21 cellular contexts compared by ENCODE assay signal in genomic region chr12:49943663-49943945, GRCh38. TPM values are rescaled to one million over a fixed set of nuclear protein-coding genes. Genes with fewer than 3 reads are reported as not detected.
DNase-seq lines count a peak whose midpoint lies in the region; ATAC-seq and TF ChIP-seq lines count a peak whose summit lies in the region.
"Had no signal": no experiment of that assay in that cellular context is flagged by ENCODE, and none has a peak within 500 bp of the region (broad histone marks: within the 10 kb centered on the region; RNA-seq: fewer than 3 reads in every experiment).

No MANE protein-coding gene starts in this region.

- 85 to 91% methylated on average over 1 of the region's 1 CpG for WGBS in esophagus, 2 donors

- H3K4me3 Mint-ChIP-seq in CD4-positive, CD25-positive, alpha-beta regulatory T cell, result peak overlapping the region in 3 of 4 donors; percentile 75 to 96 (median 80)
- no peak overlapping the region for H3K4me3 Mint-ChIP-seq in stimulated activated effector memory CD8-positive, alpha-beta T cell treated with anti-CD3 and anti-CD28 coated beads, Interleukin-12 subunit alpha, Interleukin-12 subunit beta, amount 100 ng/mL, for 72 hours
- H3K4me3 Mint-ChIP-seq: HFFc6 had no signal

- H3K79me2 ChIP-seq in PC-9 (ENCODE audit: low read depth), result no peaks in the 10 kb centered on the region
- no peaks in the 10 kb centered on the region for H3K79me2 ChIP-seq in OCI-LY7 (ENCODE audit: insufficient read depth, low read depth, low read length)

- H3K27me3 Mint-ChIP-seq in CD4-positive, CD25-positive, alpha-beta regulatory T cell, result no peaks in the 10 kb centered on the region

- H3K36me3 Mint-ChIP-seq in CD4-positive, CD25-positive, alpha-beta regulatory T cell, result peaks cover 4% of the 10 kb centered on the region
- no peaks in the 10 kb centered on the region for H3K36me3 Mint-ChIP-seq in stimulated activated effector memory CD8-positive, alpha-beta T cell treated with anti-CD3 and anti-CD28 coated beads, Interleukin-12 subunit alpha, Interleukin-12 subunit beta, amount 100 ng/mL, for 72 hours

- peaks cover 12 to 65% (median 36%) of the 10 kb centered on the region in 4 donors for H3K4me1 Mint-ChIP-seq in CD4-positive, CD25-positive, alpha-beta regulatory T cell
- peaks cover 30% of the 10 kb centered on the region for H3K4me1 Mint-ChIP-seq in stimulated activated effector memory CD8-positive, alpha-beta T cell treated with anti-CD3 and anti-CD28 coated beads, Interleukin-12 subunit alpha, Interleukin-12 subunit beta, amount 100 ng/mL, for 72 hours

- BruUV-seq in PC-9 (replicated peaks; lab: Mats Ljungman, UMichigan) (no TSS peak), OCI-LY7 (replicated peaks; lab: Mats Ljungman, UMichigan) (no TSS peak)

- no peak for ATAC-seq in CD4-positive, CD25-positive, alpha-beta regulatory T cell (ENCODE audit: low read depth in 2 of 2)
- ATAC-seq in stimulated activated effector memory CD8-positive, alpha-beta T cell treated with anti-CD3 and anti-CD28 coated beads, Interleukin-12 subunit alpha, Interleukin-12 subunit beta, amount 100 ng/mL, for 72 hours, result no peak
- ATAC-seq in GM19324 (IDR thresholded peaks at IDR 0.05; ENCODE audit: low FRiP score, unreplicated experiment), result no peak
- ATAC-seq: A549 had no signal

- H3K9me3 Mint-ChIP-seq in CD4-positive, CD25-positive, alpha-beta regulatory T cell, result no peaks in the 10 kb centered on the region
- no peaks in the 10 kb centered on the region for H3K9me3 Mint-ChIP-seq in stimulated activated effector memory CD8-positive, alpha-beta T cell treated with anti-CD3 and anti-CD28 coated beads, Interleukin-12 subunit alpha, Interleukin-12 subunit beta, amount 100 ng/mL, for 72 hours
- H3K9me3 Mint-ChIP-seq: HFFc6 had no signal

- peaks cover 17% of the 10 kb centered on the region; the same call in 1 of the 2 replicates for H3F3A ChIP-seq in PC-9 (ENCODE audit: insufficient read depth, low read depth)

- H3K27ac Mint-ChIP-seq in CD4-positive, CD25-positive, alpha-beta regulatory T cell, result peak overlapping the region; percentile 97 to 100 (median 98)
- peak overlapping the region; percentile 34 for H3K27ac Mint-ChIP-seq in stimulated activated effector memory CD8-positive, alpha-beta T cell treated with anti-CD3 and anti-CD28 coated beads, Interleukin-12 subunit alpha, Interleukin-12 subunit beta, amount 100 ng/mL, for 72 hours
- H3K27ac Mint-ChIP-seq: HFFc6 had no signal

- no peaks in the 10 kb centered on the region for H3K36me3 ChIP-seq in CD4-positive, CD25-positive, alpha-beta regulatory T cell (ENCODE audit: control insufficient read depth, insufficient read depth, low read length)
- H3K36me3 ChIP-seq in PC-9 (ENCODE audit: low read depth), result no peaks in the 10 kb centered on the region
- H3K36me3 ChIP-seq in esophagus (ENCODE audit: control insufficient read depth in 2 of 2, insufficient read depth in 2 of 2, low read length in 1 of 2), result no peaks in the 10 kb centered on the region
- no peaks in the 10 kb centered on the region for H3K36me3 ChIP-seq in OCI-LY7 (ENCODE audit: insufficient read depth, low read length)
- H3K36me3 ChIP-seq: MG63, SJSA1 had no signal

- H3K4me2 ChIP-seq in PC-9, result peak overlapping the region; percentile 59; the same call in 1 of the 2 replicates
- H3K4me2 ChIP-seq in OCI-LY7 (ENCODE audit: low read length), result no peak overlapping the region
- H3K4me2 ChIP-seq: A549 had no signal

- H3K9me2 ChIP-seq in PC-9 (ENCODE audit: insufficient read depth), result no peaks in the 10 kb centered on the region
- H3K9me2 ChIP-seq in OCI-LY7 (ENCODE audit: insufficient read depth, low read length), result no peaks in the 10 kb centered on the region

- H3K27ac ChIP-seq in CD4-positive, CD25-positive, alpha-beta regulatory T cell (ENCODE audit: insufficient read depth, low read length, poor library complexity, severe bottlenecking), result peak overlapping the region; percentile 92
- H3K27ac ChIP-seq in PC-9 (no peak overlapping the region), esophagus (ENCODE audit: low read depth in 2 of 2, low read length in 1 of 2) (peak overlapping the region; percentile 85 to 87), OCI-LY7 (ENCODE audit: low read depth, low read length, poor library complexity, severe bottlenecking) (no peak overlapping the region)
- H3K27ac ChIP-seq: A549, SJSA1 had no signal

- H4K20me1 ChIP-seq in PC-9 (ENCODE audit: insufficient read depth) (no peaks in the 10 kb centered on the region), OCI-LY7 (ENCODE audit: insufficient read depth, low read length) (no peaks in the 10 kb centered on the region)

- TF ChIP-seq CTCF in PC-9 (conservative IDR thresholded peaks at IDR 0.05) (no peak), OCI-LY7 (conservative IDR thresholded peaks at IDR 0.05; ENCODE audit: low read length) (no peak)

- DNase-seq in CD4-positive, CD25-positive, alpha-beta regulatory T cell, result no peak
- DNase-seq in PC-9 (no peak), SKM-1 treated with dmso at 0.1 percent for 144 hours (lab: John Stamatoyannopoulos, UW; ENCODE audit: unreplicated experiment) (no peak), OCI-LY7 (ENCODE audit: low spot score) (no peak)
- no peak for DNase-seq in stimulated activated effector memory CD8-positive, alpha-beta T cell treated with anti-CD3 and anti-CD28 coated beads, Interleukin-12 subunit alpha, Interleukin-12 subunit beta, amount 100 ng/mL, for 72 hours (ENCODE audit: low spot score in 2 of 2)
- DNase-seq: DMS 273 treated with DMSO at 0.1 percent for 48 hours, DND-41, HFFc6, MG63, NCI-H1105, NCI-H2081 treated with DMSO at 0.1 percent for 48 hours, SW 1271 had no signal

- no peaks in the 10 kb centered on the region for H3K27me3 ChIP-seq in CD4-positive, CD25-positive, alpha-beta regulatory T cell (ENCODE audit: control insufficient read depth, insufficient read depth, low read length)
- no peaks in the 10 kb centered on the region for H3K27me3 ChIP-seq in PC-9 (ENCODE audit: insufficient read depth, low read depth)
- H3K27me3 ChIP-seq in esophagus (ENCODE audit: control insufficient read depth in 1 of 2, insufficient read depth in 2 of 2, low read length in 2 of 2), result no peaks in the 10 kb centered on the region
- H3K27me3 ChIP-seq: MG63, SJSA1 had no signal

- peaks cover 53% of the 10 kb centered on the region for H3K4me1 ChIP-seq in CD4-positive, CD25-positive, alpha-beta regulatory T cell (ENCODE audit: control insufficient read depth, insufficient read depth, low read length, poor library complexity, severe bottlenecking)
- H3K4me1 ChIP-seq in PC-9 (replicated peaks; ENCODE audit: insufficient read depth) (peaks cover 29% of the 10 kb centered on the region), esophagus (ENCODE audit: control insufficient read depth in 2 of 2, insufficient read depth in 2 of 2, low read length in 1 of 2) (peaks cover 3 to 28% of the 10 kb centered on the region in 2 donors), OCI-LY7 (ENCODE audit: insufficient read depth, low read length, poor library complexity, severe bottlenecking) (peaks cover 20% of the 10 kb centered on the region)
- H3K4me1 ChIP-seq: SJSA1 had no signal

- H3K9me3 ChIP-seq in CD4-positive, CD25-positive, alpha-beta regulatory T cell (ENCODE audit: control insufficient read depth in 2 of 2, low read length in 2 of 2), result no peaks in the 10 kb centered on the region
- H3K9me3 ChIP-seq in PC-9 (ENCODE audit: insufficient read depth, low read depth) (no peaks in the 10 kb centered on the region), esophagus (ENCODE audit: control insufficient read depth in 2 of 2, insufficient read depth in 1 of 2, low read depth in 1 of 2, low read length in 1 of 2) (no peaks in the 10 kb centered on the region), OCI-LY7 (ENCODE audit: low read length) (no peaks in the 10 kb centered on the region)
- H3K9me3 ChIP-seq: A549, MG63, SJSA1 had no signal

- H2AFZ ChIP-seq in PC-9 (no peak overlapping the region), OCI-LY7 (ENCODE audit: low read length) (no peak overlapping the region)

- POLR2A ChIA-PET in PC-9 (lab: Charles Lee; ENCODE audit: unreplicated experiment), result interaction anchor here (0.7 kb wide), 1 partner anchor 55 kb away, joined by 5 read pairs; no protein-coding TSS in a partner anchor
- POLR2A ChIA-PET in OCI-LY7 (lab: Charles Lee), result no interaction called here

- CTCF ChIA-PET in PC-9 (lab: Charles Lee) (interaction anchor here (0.5 to 0.6 kb wide), 2 partner anchors 60 to 224 kb away, joined by 3 to 11 read pairs; no protein-coding TSS in a partner anchor), OCI-LY7 (lab: Charles Lee; ENCODE audit: unreplicated experiment) (interaction anchor here (1.0 kb wide), 1 partner anchor 24 kb away, joined by 3 read pairs; no protein-coding TSS in a partner anchor)

- no peak overlapping the region for H3K4me3 ChIP-seq in CD4-positive, CD25-positive, alpha-beta regulatory T cell (ENCODE audit: low read depth, low read length)
- H3K4me3 ChIP-seq in PC-9 (no peak overlapping the region), esophagus (ENCODE audit: low read depth in 1 of 2, low read length in 2 of 2) (no peak overlapping the region), OCI-LY7 (ENCODE audit: low read depth, low read length, poor library complexity, severe bottlenecking) (no peak overlapping the region)
- H3K4me3 ChIP-seq: A549, MG63, SJSA1 had no signal

- intact Hi-C loops in PC-9 (cut with micrococcal nuclease; ENCODE audit: unreplicated experiment), result no loop called here
- intact Hi-C loops in OCI-LY7 (cut with micrococcal nuclease; ENCODE audit: unreplicated experiment), result loop anchor here (10.0 kb wide), 1 partner anchor 79 kb away; no protein-coding TSS in a partner anchor

RNA-seq across cellular contexts. Expression of gene AQP2, which starts 6.9 kb away (rescaled TPM):
- not detected for total RNA-seq in CD4-positive, CD25-positive, alpha-beta regulatory T cell
- not detected for polyA plus RNA-seq in CD4-positive, CD25-positive, alpha-beta regulatory T cell
- total RNA-seq in PC-9 (2021) (not detected in 2 replicates), OCI-LY7 (2022) (not detected in 2 replicates)
- polyA plus RNA-seq in esophagus, result not detected
- total RNA-seq in OCI-LY7 (2014; rRNA removed; shearing (Covaris generic)), result not detected in 2 replicates
- total RNA-seq: G401, H1, HepG2, HFFc6, NCI-H460, SJSA1 had no signal
- polyA plus RNA-seq: A549, BJ, H1, HepG2 had no signal

RNA-seq across cellular contexts. Expression of gene AQP5, which starts 18.1 kb away (rescaled TPM):
- total RNA-seq in CD4-positive, CD25-positive, alpha-beta regulatory T cell, result not detected
- polyA plus RNA-seq in CD4-positive, CD25-positive, alpha-beta regulatory T cell, result not detected
- 0.31 and 0.45 TPM in 2 replicates for total RNA-seq in PC-9 (2021)
- 10 to 100 TPM in 1 of 2 donors, 1 to 10 TPM in 1; 3.1 to 48.8 TPM for polyA plus RNA-seq in esophagus
- total RNA-seq in OCI-LY7 (2014; rRNA removed; shearing (Covaris generic)), result not detected in 2 replicates
- total RNA-seq in OCI-LY7 (2022), result not detected in 2 replicates
- total RNA-seq: G401, HepG2, HFFc6, NCI-H460, SJSA1 had no signal
- polyA plus RNA-seq: A549, BJ, HepG2 had no signal

RNA-seq across cellular contexts. Expression of gene AQP6, which starts 29.1 kb away (rescaled TPM):
- not detected for total RNA-seq in CD4-positive, CD25-positive, alpha-beta regulatory T cell
- not detected for polyA plus RNA-seq in CD4-positive, CD25-positive, alpha-beta regulatory T cell
- total RNA-seq in PC-9 (2021) (not detected in 2 replicates), OCI-LY7 (2022) (not detected in 2 replicates)
- under 1 TPM; 0.02 to 0.08 TPM for polyA plus RNA-seq in esophagus
- not detected in 2 replicates for total RNA-seq in OCI-LY7 (2014; rRNA removed; shearing (Covaris generic))
- total RNA-seq: HFFc6, SJSA1 had no signal
- polyA plus RNA-seq: BJ had no signal

RNA-seq across cellular contexts. Expression of gene FAIM2, which starts 39.9 kb away (rescaled TPM):
- 0.10 TPM for total RNA-seq in CD4-positive, CD25-positive, alpha-beta regulatory T cell
- polyA plus RNA-seq in CD4-positive, CD25-positive, alpha-beta regulatory T cell, result 1 to 10 TPM in 3 of 4 donors, under 1 TPM in 1; 0.31 to 6.5 (median 3.1) TPM
- total RNA-seq in PC-9 (2021) (not detected in 2 replicates), OCI-LY7 (2022) (0.10 and 0.35 TPM in 2 replicates)
- under 1 TPM; 0.36 to 0.39 TPM for polyA plus RNA-seq in esophagus
- total RNA-seq in OCI-LY7 (2014; rRNA removed; shearing (Covaris generic)), result not detected in 2 replicates
- total RNA-seq: G401, HepG2, SJSA1 had no signal
- polyA plus RNA-seq: HepG2 had no signal

Comparison
In these comparisons a context has a peak if more than half of its experiments do, and no peak if none do; other contexts are left out.
1. H3K27ac ChIP-seq: peak in CD4-positive, CD25-positive, alpha-beta regulatory T cell (single experiment) and esophagus (2 of 2); none in PC-9 (single experiment) and OCI-LY7 (single experiment).